ENCODE assay signal across 1 cellular context in genomic region chr5:145859451-145859850, GRCh38.
TF ChIP-seq lines count a peak whose summit lies in the region.

No MANE protein-coding gene starts in this region.

TF ChIP-seq in SK-N-SH, 30 proteins besides CTCF, POLR2A, EP300 and RAD21 (continued from another document):
- TF ChIP-seq RCOR1 (IDR thresholded peaks at IDR 0.05; ENCODE audit: low read length), result no peak
- TF ChIP-seq GABPA (IDR thresholded peaks at IDR 0.05; ENCODE audit: low read depth), result no peak
- no peak for TF ChIP-seq FOXM1 (IDR thresholded peaks at IDR 0.05; ENCODE audit: low read depth)
- TF ChIP-seq MEF2A (IDR thresholded peaks at IDR 0.05; ENCODE audit: borderline replicate concordance, low read depth), result no peak
- TF ChIP-seq NFIC (IDR thresholded peaks at IDR 0.05; ENCODE audit: borderline replicate concordance), result no peak
- TF ChIP-seq TAF1 (IDR thresholded peaks at IDR 0.05; ENCODE audit: borderline replicate concordance, low read depth, low read length), result no peak
